Comparison of ENCODE assay signal across 10 cellular contexts in genomic region chr11:94546886-94547285, GRCh38. TPM values are rescaled to one million over a fixed set of nuclear protein-coding genes. Genes with fewer than 3 reads are reported as not detected.
DNase-seq lines count a peak whose midpoint lies in the region; ATAC-seq, FAIRE-seq and TF ChIP-seq lines count a peak whose summit lies in the region.
"Had no signal": no experiment of that assay in that cellular context is flagged by ENCODE, and none has a peak within 500 bp of the region (broad histone marks: within the 10 kb centered on the region; RNA-seq: fewer than 3 reads in every experiment).

No MANE protein-coding gene starts in this region.

- ATAC-seq in CD8-positive, alpha-beta T cell, result no peak
- ATAC-seq in activated T-helper 17 cell treated with anti-CD3 and anti-CD28 coated beads, Interleukin-2, amount 50 U/mL, for 72 hours (replicated peaks), result no peak
- ATAC-seq in HG03439 (IDR thresholded peaks at IDR 0.05; ENCODE audit: unreplicated experiment) (no peak), HG03571 (IDR thresholded peaks at IDR 0.05; ENCODE audit: unreplicated experiment) (no peak)

- H3K4me1 Mint-ChIP-seq in CD8-positive, alpha-beta T cell (ENCODE audit: low read depth), result peaks cover 51% of the 10 kb centered on the region
- peaks cover 29% of the 10 kb centered on the region for H3K4me1 Mint-ChIP-seq in activated T-helper 17 cell treated with anti-CD3 and anti-CD28 coated beads, Interleukin-2, amount 50 U/mL, for 72 hours
- H3K4me1 Mint-ChIP-seq in mesothelial cell of epicardium, result peaks cover 62% of the 10 kb centered on the region

- H3K9me3 Mint-ChIP-seq in CD8-positive, alpha-beta T cell, result no peaks in the 10 kb centered on the region
- no peaks in the 10 kb centered on the region for H3K9me3 Mint-ChIP-seq in activated T-helper 17 cell treated with anti-CD3 and anti-CD28 coated beads, Interleukin-2, amount 50 U/mL, for 72 hours
- H3K9me3 Mint-ChIP-seq in mesothelial cell of epicardium, result no peaks in the 10 kb centered on the region
- H3K9me3 Mint-ChIP-seq: T-helper 1 cell treated with Interleukin-12 subunit alpha and Interleukin-12 subunit beta and Interleukin-4 antibody, amounts not matched to agents 30 μg/mL and 1 μg/mL, for 36 hours had no signal

- H3K27me3 ChIP-seq in CD8-positive, alpha-beta T cell (ENCODE audit: insufficient read depth, low read length), result no peaks in the 10 kb centered on the region

- CTCF ChIA-PET in CD8-positive, alpha-beta T cell (lab: Charles Lee), result no interaction called here

- H3K27ac ChIP-seq in CD8-positive, alpha-beta T cell (ENCODE audit: low read depth, low read length), result no peak overlapping the region
- H3K27ac ChIP-seq: epithelial cell of prostate had no signal

- H3K27ac Mint-ChIP-seq in CD8-positive, alpha-beta T cell, result no peak overlapping the region
- H3K27ac Mint-ChIP-seq in activated T-helper 17 cell treated with anti-CD3 and anti-CD28 coated beads, Interleukin-2, amount 50 U/mL, for 72 hours, result peak overlapping the region; percentile 5
- H3K27ac Mint-ChIP-seq in mesothelial cell of epicardium, result peak overlapping the region; percentile 85
- H3K27ac Mint-ChIP-seq: T-helper 1 cell treated with Interleukin-12 subunit alpha and Interleukin-12 subunit beta and Interleukin-4 antibody, amounts not matched to agents 30 μg/mL and 1 μg/mL, for 36 hours had no signal

- no peak for FAIRE-seq in D721Med (lab: Jason Lieb, UNC)

- H3K4me1 ChIP-seq in CD8-positive, alpha-beta T cell (ENCODE audit: insufficient read depth, low read length), result peaks cover 22% of the 10 kb centered on the region

- POLR2A ChIA-PET in CD8-positive, alpha-beta T cell (lab: Charles Lee), result no interaction called here

- H3K9me3 ChIP-seq in CD8-positive, alpha-beta T cell (ENCODE audit: low read length), result no peaks in the 10 kb centered on the region

- H3K36me3 Mint-ChIP-seq in CD8-positive, alpha-beta T cell, result peaks cover 2% of the 10 kb centered on the region
- peaks cover 6% of the 10 kb centered on the region for H3K36me3 Mint-ChIP-seq in activated T-helper 17 cell treated with anti-CD3 and anti-CD28 coated beads, Interleukin-2, amount 50 U/mL, for 72 hours (ENCODE audit: low read depth)
- no peaks in the 10 kb centered on the region for H3K36me3 Mint-ChIP-seq in mesothelial cell of epicardium

- peak overlapping the region; percentile 35 for H3K4me3 Mint-ChIP-seq in CD8-positive, alpha-beta T cell
- peak overlapping the region; percentile 75 for H3K4me3 Mint-ChIP-seq in activated T-helper 17 cell treated with anti-CD3 and anti-CD28 coated beads, Interleukin-2, amount 50 U/mL, for 72 hours
- H3K4me3 Mint-ChIP-seq in mesothelial cell of epicardium, result peak overlapping the region; percentile 76

- no peak for TF ChIP-seq CTCF in CD8-positive, alpha-beta T cell (IDR thresholded peaks at IDR 0.05)
- TF ChIP-seq CTCF in mesothelial cell of epicardium (IDR thresholded peaks at IDR 0.05; ENCODE audit: unreplicated experiment) (no peak), D721Med (IDR thresholded peaks at IDR 0.05; ENCODE audit: insufficient read depth, missing control alignments) (no peak)

- H3K4me3 ChIP-seq in CD8-positive, alpha-beta T cell (ENCODE audit: low read depth, low read length), result no peak overlapping the region

- H3K36me3 ChIP-seq in CD8-positive, alpha-beta T cell (ENCODE audit: insufficient read depth, low read length), result no peaks in the 10 kb centered on the region

- H3K27me3 Mint-ChIP-seq in CD8-positive, alpha-beta T cell (ENCODE audit: low read depth), result no peaks in the 10 kb centered on the region
- no peaks in the 10 kb centered on the region for H3K27me3 Mint-ChIP-seq in activated T-helper 17 cell treated with anti-CD3 and anti-CD28 coated beads, Interleukin-2, amount 50 U/mL, for 72 hours
- no peaks in the 10 kb centered on the region for H3K27me3 Mint-ChIP-seq in mesothelial cell of epicardium (ENCODE audit: low read depth)

- DNase-seq in CD8-positive, alpha-beta T cell, result no peak
- DNase-seq in HT-29 (ENCODE audit: low spot score), result peak; percentile 72
- no peak for DNase-seq in mesothelial cell of epicardium (ENCODE audit: low spot score in 2 of 2, unreplicated experiment in 2 of 2)
- no peak for DNase-seq in hepatic stellate cell (ENCODE audit: low spot score)
- no peak for DNase-seq in D721Med (ENCODE audit: insufficient read length, low spot score)

- intact Hi-C loops in CD8-positive, alpha-beta T cell (cut with DNase I, micrococcal nuclease), result loop anchor here in 1 of 2 experiments (10.0 kb wide), 1 partner anchor 598 kb away; no protein-coding TSS in a partner anchor

RNA-seq across cellular contexts. Expression of gene FUT4, which starts 3.2 kb away (rescaled TPM):
- total RNA-seq in CD8-positive, alpha-beta T cell, result 1 to 10 TPM; 4.7 to 5.2 TPM
- 54.4 and 55.1 TPM in 2 replicates for total RNA-seq in HT-29 (2014; rRNA removed; shearing (Covaris generic))
- total RNA-seq in activated T-helper 17 cell treated with anti-CD3 and anti-CD28 coated beads, Interleukin-2, amount 50 U/mL, for 72 hours, result 1 to 10 TPM; 3.9 to 5.4 TPM
- 12.9 to 14.0 TPM (median 12.9 TPM) in 3 replicates for total RNA-seq in mesothelial cell of epicardium

RNA-seq across cellular contexts. Expression of gene PIWIL4, which starts 20.3 kb away (rescaled TPM):
- total RNA-seq in CD8-positive, alpha-beta T cell, result 1 to 10 TPM in 1 of 2 experiments, under 1 TPM in 1; 0.89 to 1.0 TPM
- 4.0 and 8.7 TPM in 2 replicates for total RNA-seq in HT-29 (2014; rRNA removed; shearing (Covaris generic))
- total RNA-seq in activated T-helper 17 cell treated with anti-CD3 and anti-CD28 coated beads, Interleukin-2, amount 50 U/mL, for 72 hours, result 1 to 10 TPM in 1 of 2 donors, under 1 TPM in 1; 0.48 to 1.1 TPM
- total RNA-seq in mesothelial cell of epicardium, result 4.1 to 5.0 TPM (median 4.9 TPM) in 3 replicates

RNA-seq across cellular contexts. Expression of gene C11orf97, which starts 34.6 kb away (rescaled TPM):
- not detected for total RNA-seq in CD8-positive, alpha-beta T cell
- not detected in 2 replicates for total RNA-seq in HT-29 (2014; rRNA removed; shearing (Covaris generic))
- total RNA-seq in activated T-helper 17 cell treated with anti-CD3 and anti-CD28 coated beads, Interleukin-2, amount 50 U/mL, for 72 hours, result not detected
- total RNA-seq in mesothelial cell of epicardium, result not detected in 3 replicates

RNA-seq across cellular contexts. Expression of gene ANKRD49, which starts 53.1 kb away (rescaled TPM):
- 10 to 100 TPM; 45.6 to 50.9 TPM for total RNA-seq in CD8-positive, alpha-beta T cell
- 4.3 and 7.5 TPM in 2 replicates for total RNA-seq in HT-29 (2014; rRNA removed; shearing (Covaris generic))
- 10 to 100 TPM; 15.3 to 26.7 TPM for total RNA-seq in activated T-helper 17 cell treated with anti-CD3 and anti-CD28 coated beads, Interleukin-2, amount 50 U/mL, for 72 hours
- 16.6 to 18.9 TPM (median 16.6 TPM) in 3 replicates for total RNA-seq in mesothelial cell of epicardium

RNA-seq across cellular contexts. Expression of gene MRE11, which starts 53.2 kb away (rescaled TPM):
- total RNA-seq in CD8-positive, alpha-beta T cell, result 10 to 100 TPM; 12.3 to 14.7 TPM
- 17.2 and 17.9 TPM in 2 replicates for total RNA-seq in HT-29 (2014; rRNA removed; shearing (Covaris generic))
- total RNA-seq in activated T-helper 17 cell treated with anti-CD3 and anti-CD28 coated beads, Interleukin-2, amount 50 U/mL, for 72 hours, result 10 to 100 TPM; 51.1 to 51.9 TPM
- 36.4 to 39.4 TPM (median 39.2 TPM) in 3 replicates for total RNA-seq in mesothelial cell of epicardium
